Comparison of ENCODE assay signal across 10 cellular contexts in genomic region chr1:234532511-234532922, GRCh38. TPM values are rescaled to one million over a fixed set of nuclear protein-coding genes. Genes with fewer than 3 reads are reported as not detected.
DNase-seq lines count a peak whose midpoint lies in the region; ATAC-seq, FAIRE-seq and TF ChIP-seq lines count a peak whose summit lies in the region.
"Had no signal": no experiment of that assay in that cellular context is flagged by ENCODE, and none has a peak within 500 bp of the region (broad histone marks: within the 10 kb centered on the region; RNA-seq: fewer than 3 reads in every experiment).

No MANE protein-coding gene starts in this region.

- no peak overlapping the region for H3K4me2 ChIP-seq in K562 (ENCODE audit: insufficient read depth, low read length)

- no peaks in the 10 kb centered on the region for H3K79me2 ChIP-seq in K562 (ENCODE audit: control insufficient read depth, insufficient read depth, low read length)

- H3K27ac Mint-ChIP-seq in CD14-positive monocyte = peak overlapping the region; percentile 97 to 100 (median 99)

- no peaks in the 10 kb centered on the region for H3K9me1 ChIP-seq in K562 (ENCODE audit: control insufficient read depth, insufficient read depth, low read length)

- DNase-seq in CD14-positive monocyte (ENCODE audit: low spot score) = peak; percentile 65
- DNase-seq in K562 (ENCODE audit: extremely low read depth in 1 of 4, low spot score in 3 of 4) = no peak
- DNase-seq in left ventricle myocardium inferior = no peak
- peak; percentile 46 to 77 for DNase-seq in psoas muscle
- no peak for DNase-seq in activated T-cell treated with anti-CD3 and anti-CD28 coated beads, Interleukin-2, amount 50 U/mL, for 48 hours
- no peak for DNase-seq in GM10248 (ENCODE audit: extremely low spot score)
- DNase-seq in activated CD4-positive, alpha-beta T cell treated with anti-CD3 and anti-CD28 coated beads for 4 hours = no peak
- DNase-seq: activated CD4-positive, alpha-beta T cell treated with anti-CD3 and anti-CD28 coated beads for 48 hours had no signal

- H3K4me3 ChIP-seq in K562 = no peak overlapping the region
- peak overlapping the region; percentile 32 for H3K4me3 ChIP-seq in left ventricle myocardium inferior
- H3K4me3 ChIP-seq in psoas muscle = peak overlapping the region; percentile 31

- in situ Hi-C loops in K562 (cut with MboI) = no loop called here

- 46% methylated on average over 7 of the region's 7 CpGs for WGBS in K562 (ENCODE audit: insufficient coverage, low coverage, missing lambda C conversion rate)
- 3 to 8% (median 6%) methylated on average over 7 of the region's 7 CpGs for WGBS in psoas muscle, 3 donors

- BruUV-seq in K562 (replicated peaks; lab: Mats Ljungman, UMichigan) = no TSS peak

- no peaks in the 10 kb centered on the region for H3K9me3 ChIP-seq in K562 (replicated peaks; ENCODE audit: control insufficient read depth, insufficient read depth, low read depth, low read length)
- H3K9me3 ChIP-seq in left ventricle myocardium inferior (replicated peaks) = no peaks in the 10 kb centered on the region
- H3K9me3 ChIP-seq in psoas muscle = no peaks in the 10 kb centered on the region

- intact Hi-C loops in CD14-positive monocyte (cut with micrococcal nuclease) (loop anchor here in 1 of 2 donors (5.0 kb wide), 1 partner anchor 35 kb away; no protein-coding TSS in a partner anchor), K562 (cut with micrococcal nuclease) (no loop called here), left ventricle myocardium inferior (cut with micrococcal nuclease) (no loop called here), psoas muscle (cut with DNase I) (loop anchor here in 1 of 2 donors (2.0 kb wide), 1 partner anchor 50 kb away; no protein-coding TSS in a partner anchor)

- H3K27me3 Mint-ChIP-seq in CD14-positive monocyte (ENCODE audit: low read depth in 3 of 3) = peaks cover 2% of the 10 kb centered on the region in 3 donors

- peak overlapping the region in 1 of 2 donors; percentile 76 for H3K4me3 Mint-ChIP-seq in CD14-positive monocyte

- peak overlapping the region; percentile 29 for H2AFZ ChIP-seq in K562 (ENCODE audit: low read depth, low read length)

- TF ChIP-seq RAD21 in K562 (CRISPR knock-in tag; conservative IDR thresholded peaks at IDR 0.05 in 1 of 2, IDR thresholded peaks at IDR 0.05 in 1 of 2) = no peak

- CTCF ChIA-PET in K562 (lab: Yijun Ruan, JAX; ENCODE audit: low intra/inter-chr PET ratio) = no interaction called here
- CTCF ChIA-PET in GM10248 (lab: Yijun Ruan, JAX) = interaction anchor here (1.1 to 1.4 kb wide), 3 partner anchors 10 to 32 kb away, joined by 3 to 4 read pairs (median 3); no protein-coding TSS in a partner anchor

- H3K4me1 ChIP-seq in K562 (replicated peaks in 1 of 2; ENCODE audit: control insufficient read depth in 2 of 2, insufficient read depth in 2 of 2, low read length in 2 of 2) (peaks cover 11 to 28% of the 10 kb centered on the region in 2 experiments), left ventricle myocardium inferior (peaks cover 100% of the 10 kb centered on the region), psoas muscle (peaks cover 88% of the 10 kb centered on the region)

- peaks cover 3 to 4% of the 10 kb centered on the region in 2 donors for H3K36me3 Mint-ChIP-seq in CD14-positive monocyte

- no peak for TF ChIP-seq CTCF in CD14-positive monocyte (IDR thresholded peaks at IDR 0.05)
- no peak for TF ChIP-seq CTCF in K562 (IDR thresholded peaks at IDR 0.05 in 2 of 3, conservative IDR thresholded peaks at IDR 0.05 in 1 of 3; ENCODE audit: insufficient read depth in 2 of 3, low read depth in 1 of 3, low read length in 3 of 3)
- TF ChIP-seq CTCF in left ventricle myocardium inferior (IDR thresholded peaks at IDR 0.05; ENCODE audit: borderline replicate concordance) = no peak
- no peak for TF ChIP-seq CTCF in psoas muscle (IDR thresholded peaks at IDR 0.05)
- TF ChIP-seq CTCF in GM10248 (IDR thresholded peaks at IDR 0.05; ENCODE audit: control extremely low read depth, extremely low read depth, low read depth, missing control alignments) = no peak

- TF ChIP-seq POLR2A in K562 (conservative IDR thresholded peaks at IDR 0.05) = no peak

- H3K36me3 ChIP-seq in K562 (ENCODE audit: control insufficient read depth, insufficient read depth, low read length) (no peaks in the 10 kb centered on the region), left ventricle myocardium inferior (no peaks in the 10 kb centered on the region), psoas muscle (ENCODE audit: insufficient read depth in 1 of 2, low read depth in 1 of 2) (no peaks in the 10 kb centered on the region)

- POLR2A ChIA-PET in K562 (lab: Yijun Ruan, JAX) (interaction anchor here (1.8 kb wide), 1 partner anchor 11 kb away, joined by 11 read pairs; no protein-coding TSS in a partner anchor), GM10248 (lab: Yijun Ruan, JAX) (no interaction called here)

- ATAC-seq in K562 (no peak), psoas muscle (peak; percentile 83 to 88 (median 86)), HG03378 (IDR thresholded peaks at IDR 0.05; ENCODE audit: unreplicated experiment) (no peak)

- no peak for TF ChIP-seq EP300 in K562 (IDR thresholded peaks at IDR 0.05; ENCODE audit: low read length)

- H3K4me1 Mint-ChIP-seq in CD14-positive monocyte = peaks cover 61% of the 10 kb centered on the region

- no peaks in the 10 kb centered on the region for H3K9me3 Mint-ChIP-seq in CD14-positive monocyte

- H4K20me1 ChIP-seq in K562 (replicated peaks; ENCODE audit: control insufficient read depth, insufficient read depth, low read length) = no peaks in the 10 kb centered on the region

- H3K27ac ChIP-seq in K562 (ENCODE audit: extremely low read depth, low read depth, low read length) (no peak overlapping the region), left ventricle myocardium inferior (replicated peaks) (peak overlapping the region; percentile 98), psoas muscle (peak overlapping the region; percentile 98)

- no peaks in the 10 kb centered on the region for H3K27me3 ChIP-seq in K562 (ENCODE audit: control insufficient read depth in 2 of 2, insufficient read depth in 2 of 2, low read length in 2 of 2)
- no peaks in the 10 kb centered on the region for H3K27me3 ChIP-seq in left ventricle myocardium inferior (ENCODE audit: low read depth)
- no peaks in the 10 kb centered on the region for H3K27me3 ChIP-seq in psoas muscle (ENCODE audit: insufficient read depth in 3 of 3, low read length in 2 of 3)

- no peak for FAIRE-seq in K562 (lab: Jason Lieb, UNC)
- FAIRE-seq: H54 had no signal

- H3K9ac ChIP-seq in K562 (ENCODE audit: insufficient read depth in 1 of 2, low read depth in 2 of 2, low read length in 2 of 2) = no peak overlapping the region

TF ChIP-seq in K562, 482 proteins besides CTCF, POLR2A, EP300 and RAD21:
- TF ChIP-seq TCF3 (CRISPR knock-in tag; IDR thresholded peaks at IDR 0.05) (0 out of 2 replicates have a peak, but pooled peaks have one; percentile 13), SP2 (IDR thresholded peaks at IDR 0.05; ENCODE audit: extremely low read depth, low read depth, low read length, poor library complexity, severe bottlenecking) (no peak)

RNA-seq across cellular contexts. Expression of gene TARBP1, which starts 53.5 kb away (rescaled TPM):
- polyA plus RNA-seq in CD14-positive monocyte = 1 to 10 TPM; 1.4 to 3.2 TPM
- total RNA-seq in K562 (2011; cell fraction: chromatin; rRNA removed; ENCODE audit: low replicate concordance) = 26.2 and 82.6 TPM in 2 replicates
- 15.0 and 20.9 TPM in 2 replicates for total RNA-seq in K562 (2011; cell fraction: nucleolus; rRNA removed)
- 28.7 and 45.3 TPM in 2 replicates for total RNA-seq in K562 (2011; cell fraction: nucleoplasm; rRNA removed)
- total RNA-seq in K562 (2014; rRNA removed) = 15.3 and 16.1 TPM in 2 replicates
- total RNA-seq in K562 (2014; rRNA removed; fragmentation: Illumina TruSeq; extraction: Trizol) = 25.0 and 28.0 TPM in 2 replicates
- 23.1 and 26.5 TPM in 2 replicates for total RNA-seq in K562 (2015; rRNA removed; fragmentation: Illumina TruSeq; extraction: Trizol)
- total RNA-seq in K562 (2021) = 15.6 and 18.6 TPM in 2 replicates
- 48.0 and 66.5 TPM in 2 replicates for polyA plus RNA-seq in K562 (2011; rRNA removed)
- polyA plus RNA-seq in K562 (2011; cell fraction: cytosol; rRNA removed) = 12.4 and 31.8 TPM in 2 replicates
- polyA plus RNA-seq in K562 (2011; cell fraction: nucleus; rRNA removed) = 84.2 and 119 TPM in 2 replicates
- 14.6 and 30.8 TPM in 2 replicates for polyA plus RNA-seq in K562 (2012)
- 20.5 and 22.9 TPM in 2 replicates for polyA plus RNA-seq in K562 (2014; fragmentation: Illumina TruSeq; extraction: Trizol)
- 10 to 100 TPM in 1 of 2 experiments, 1 to 10 TPM in 1; 8.8 to 10.4 TPM for polyA plus RNA-seq in K562 (2014; fragmentation: Nextera tagmentation; extraction: Ambion mirVana)
- polyA plus RNA-seq in K562 (2014; rRNA removed) = 24.3 and 29.5 TPM in 2 replicates
- 27.7 and 45.5 TPM in 2 replicates for polyA minus RNA-seq in K562 (2011; rRNA and poly(A)+ RNA removed)
- 10.1 and 19.2 TPM in 2 replicates for polyA minus RNA-seq in K562 (2011; cell fraction: cytosol; rRNA and poly(A)+ RNA removed)
- 19.0 and 38.9 TPM in 2 replicates for polyA minus RNA-seq in K562 (2011; cell fraction: nucleus; rRNA and poly(A)+ RNA removed)
- 11.4 TPM for total RNA-seq in left ventricle myocardium inferior
- total RNA-seq in psoas muscle = 10 to 100 TPM in 1 of 4 donors, 1 to 10 TPM in 3; 5.8 to 10.5 (median 9.0) TPM
- 10 to 100 TPM in 1 of 3 donors, 1 to 10 TPM in 2; 5.8 to 10.4 (median 6.6) TPM for polyA plus RNA-seq in psoas muscle

Comparison
In these comparisons a context has a peak if more than half of its experiments do, and no peak if none do; other contexts are left out.
1. DNase-seq: peak in CD14-positive monocyte (single experiment) and psoas muscle (2 of 2); none in K562 (0 of 4), left ventricle myocardium inferior (single experiment), activated T-cell treated with anti-CD3 and anti-CD28 coated beads, Interleukin-2, amount 50 U/mL, for 48 hours (0 of 2), GM10248 (single experiment) and activated CD4-positive, alpha-beta T cell treated with anti-CD3 and anti-CD28 coated beads for 4 hours (0 of 2).
2. ATAC-seq: peak in psoas muscle (4 of 4); none in K562 (single experiment) and HG03378 (single experiment).